In the genomic region with DNA sequence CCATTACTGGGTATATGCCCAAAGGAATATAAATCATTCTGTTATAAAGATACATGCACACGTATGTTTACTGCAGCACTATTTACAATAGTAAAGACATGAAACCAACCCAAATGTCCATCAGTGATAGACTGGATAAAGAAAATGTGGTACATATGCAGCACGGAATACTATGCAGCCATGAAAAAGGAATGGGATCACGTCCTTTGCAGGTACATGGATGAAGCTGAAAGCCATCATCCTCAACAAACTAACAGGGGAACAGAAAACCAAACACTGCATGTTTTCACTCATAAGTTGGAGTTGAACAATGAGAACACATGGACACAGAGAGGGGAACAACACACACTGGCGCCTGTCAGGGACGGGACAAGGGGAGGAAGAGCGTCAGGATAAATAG, we compare ENCODE assay signal across 1 cellular context. TPM values are rescaled to one million over a fixed set of nuclear protein-coding genes. Genes with fewer than 3 reads are reported as not detected.
"Had no signal": no experiment of that assay in that cellular context is flagged by ENCODE, and none has a peak within 500 bp of the region (broad histone marks: within the 10 kb centered on the region; RNA-seq: fewer than 3 reads in every experiment).

No MANE protein-coding gene starts in this region.

RNA-seq across cellular contexts. Expression of a gene that starts 19.1 kb away (rescaled TPM):
- total RNA-seq: T-helper 17 cell had no signal
